1 cellular context compared by ENCODE assay signal in the genomic region with DNA sequence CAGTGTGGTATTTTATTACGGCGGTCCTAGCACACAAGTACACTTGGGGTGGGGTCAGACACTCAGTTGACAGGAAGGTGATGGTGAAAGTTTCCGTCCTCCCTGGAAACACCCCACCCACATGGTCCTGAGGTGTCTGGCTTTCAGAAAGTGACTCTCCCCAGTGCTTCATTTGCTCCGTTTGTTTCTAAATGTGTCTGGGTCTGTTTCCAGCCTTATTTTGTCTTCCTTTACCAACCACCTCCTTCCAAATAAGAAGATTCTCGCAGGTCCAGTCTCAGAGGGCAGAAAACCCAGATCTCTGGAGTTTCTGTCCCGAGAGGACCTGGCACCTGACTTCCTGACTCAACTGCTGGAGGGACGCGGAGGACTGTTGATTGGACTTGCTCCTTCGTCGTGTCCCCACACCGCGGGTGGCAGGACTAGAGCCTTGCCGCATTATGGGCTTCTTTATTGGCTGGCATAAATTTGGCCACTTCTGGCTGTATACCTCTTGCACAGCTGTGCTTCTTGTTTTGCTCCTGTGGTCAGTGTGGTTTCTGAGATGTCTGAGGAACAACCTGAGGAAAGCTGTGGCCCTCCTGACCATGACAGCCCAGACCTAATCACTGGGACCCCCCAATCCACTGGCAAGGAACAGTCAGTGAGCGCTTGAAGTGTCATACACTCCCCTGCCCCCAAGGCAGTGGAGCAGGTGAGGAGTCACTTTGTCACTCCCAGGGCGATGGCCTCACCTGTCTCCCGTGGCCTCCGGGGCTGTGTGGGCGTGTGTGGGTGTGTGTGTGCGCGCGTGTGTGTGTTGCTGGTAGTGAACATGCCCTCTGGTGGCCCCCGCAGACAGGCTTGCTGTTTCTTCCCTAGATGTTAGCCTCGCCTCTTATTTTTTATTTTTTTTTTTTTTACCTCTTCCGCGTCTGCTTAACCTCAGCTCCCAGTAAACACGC.
TF ChIP-seq lines count a peak whose summit lies in the region.

No MANE protein-coding gene starts in this region.

TF ChIP-seq in GM12878, 131 proteins besides CTCF, POLR2A, EP300 and RAD21 (continued from another document and continues in another):
- TF ChIP-seq, protein P1, sequence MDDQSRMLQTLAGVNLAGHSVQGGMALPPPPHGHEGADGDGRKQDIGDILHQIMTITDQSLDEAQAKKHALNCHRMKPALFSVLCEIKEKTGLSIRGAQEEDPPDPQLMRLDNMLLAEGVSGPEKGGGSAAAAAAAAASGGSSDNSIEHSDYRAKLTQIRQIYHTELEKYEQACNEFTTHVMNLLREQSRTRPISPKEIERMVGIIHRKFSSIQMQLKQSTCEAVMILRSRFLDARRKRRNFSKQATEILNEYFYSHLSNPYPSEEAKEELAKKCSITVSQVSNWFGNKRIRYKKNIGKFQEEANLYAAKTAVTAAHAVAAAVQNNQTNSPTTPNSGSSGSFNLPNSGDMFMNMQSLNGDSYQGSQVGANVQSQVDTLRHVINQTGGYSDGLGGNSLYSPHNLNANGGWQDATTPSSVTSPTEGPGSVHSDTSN (IDR thresholded peaks at IDR 0.05; ENCODE audit: insufficient replicate concordance, low read depth, low read length), result no peak
- TF ChIP-seq, protein P2, sequence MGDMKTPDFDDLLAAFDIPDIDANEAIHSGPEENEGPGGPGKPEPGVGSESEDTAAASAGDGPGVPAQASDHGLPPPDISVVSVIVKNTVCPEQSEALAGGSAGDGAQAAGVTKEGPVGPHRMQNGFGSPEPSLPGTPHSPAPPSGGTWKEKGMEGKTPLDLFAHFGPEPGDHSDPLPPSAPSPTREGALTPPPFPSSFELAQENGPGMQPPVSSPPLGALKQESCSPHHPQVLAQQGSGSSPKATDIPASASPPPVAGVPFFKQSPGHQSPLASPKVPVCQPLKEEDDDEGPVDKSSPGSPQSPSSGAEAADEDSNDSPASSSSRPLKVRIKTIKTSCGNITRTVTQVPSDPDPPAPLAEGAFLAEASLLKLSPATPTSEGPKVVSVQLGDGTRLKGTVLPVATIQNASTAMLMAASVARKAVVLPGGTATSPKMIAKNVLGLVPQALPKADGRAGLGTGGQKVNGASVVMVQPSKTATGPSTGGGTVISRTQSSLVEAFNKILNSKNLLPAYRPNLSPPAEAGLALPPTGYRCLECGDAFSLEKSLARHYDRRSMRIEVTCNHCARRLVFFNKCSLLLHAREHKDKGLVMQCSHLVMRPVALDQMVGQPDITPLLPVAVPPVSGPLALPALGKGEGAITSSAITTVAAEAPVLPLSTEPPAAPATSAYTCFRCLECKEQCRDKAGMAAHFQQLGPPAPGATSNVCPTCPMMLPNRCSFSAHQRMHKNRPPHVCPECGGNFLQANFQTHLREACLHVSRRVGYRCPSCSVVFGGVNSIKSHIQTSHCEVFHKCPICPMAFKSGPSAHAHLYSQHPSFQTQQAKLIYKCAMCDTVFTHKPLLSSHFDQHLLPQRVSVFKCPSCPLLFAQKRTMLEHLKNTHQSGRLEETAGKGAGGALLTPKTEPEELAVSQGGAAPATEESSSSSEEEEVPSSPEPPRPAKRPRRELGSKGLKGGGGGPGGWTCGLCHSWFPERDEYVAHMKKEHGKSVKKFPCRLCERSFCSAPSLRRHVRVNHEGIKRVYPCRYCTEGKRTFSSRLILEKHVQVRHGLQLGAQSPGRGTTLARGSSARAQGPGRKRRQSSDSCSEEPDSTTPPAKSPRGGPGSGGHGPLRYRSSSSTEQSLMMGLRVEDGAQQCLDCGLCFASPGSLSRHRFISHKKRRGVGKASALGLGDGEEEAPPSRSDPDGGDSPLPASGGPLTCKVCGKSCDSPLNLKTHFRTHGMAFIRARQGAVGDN (IDR thresholded peaks at IDR 0.05), result 0 out of 2 replicates have a peak, but pooled peaks have one; percentile 20
- no peak for TF ChIP-seq ZNF207 (IDR thresholded peaks at IDR 0.05; ENCODE audit: borderline replicate concordance)
- no peak for TF ChIP-seq YY1 (IDR thresholded peaks at IDR 0.05; ENCODE audit: low read depth, low read length)
- peak; percentile 91 for TF ChIP-seq ZNF384 (IDR thresholded peaks at IDR 0.05; ENCODE audit: borderline replicate concordance, low read depth, low read length)
- TF ChIP-seq CHD2 (IDR thresholded peaks at IDR 0.05; ENCODE audit: borderline replicate concordance, low read depth, low read length), result no peak; the same call in 1 of the 2 replicates
- no peak for TF ChIP-seq MEF2B (IDR thresholded peaks at IDR 0.05; ENCODE audit: partially characterized antibody, poor library complexity, severe bottlenecking)
- peak; percentile 54; the same call in 1 of the 2 replicates for TF ChIP-seq POLR2AphosphoS5 (IDR thresholded peaks at IDR 0.05; ENCODE audit: low read length)
- peak; percentile 82 for TF ChIP-seq ATF7 (IDR thresholded peaks at IDR 0.05; ENCODE audit: low read depth)
- peak; percentile 24 to 97 for TF ChIP-seq EGR1 (IDR thresholded peaks at IDR 0.05; ENCODE audit: borderline replicate concordance in 1 of 2, low read depth in 2 of 2, low read length in 2 of 2)
- no peak for TF ChIP-seq YBX1 (IDR thresholded peaks at IDR 0.05)
- TF ChIP-seq SP1 (IDR thresholded peaks at IDR 0.05; ENCODE audit: low read depth, low read length), result peak; percentile 20
- no peak for TF ChIP-seq NFIC (IDR thresholded peaks at IDR 0.05; ENCODE audit: low read depth, low read length)
- no peak for TF ChIP-seq ZZZ3 (IDR thresholded peaks at IDR 0.05; ENCODE audit: control insufficient read depth, insufficient read length, low read depth)
- TF ChIP-seq BRCA1 (IDR thresholded peaks at IDR 0.05; ENCODE audit: low read depth, low read length), result no peak
- no peak for TF ChIP-seq MYB (IDR thresholded peaks at IDR 0.05; ENCODE audit: borderline replicate concordance, low read depth, low read length)
- TF ChIP-seq CBFB (IDR thresholded peaks at IDR 0.05; ENCODE audit: low read depth), result no peak; the same call in 1 of the 2 replicates
- TF ChIP-seq EZH2 (IDR thresholded peaks at IDR 0.05; ENCODE audit: borderline replicate concordance, control insufficient read depth, low read depth, low read length), result no peak
- TF ChIP-seq, protein P3, sequence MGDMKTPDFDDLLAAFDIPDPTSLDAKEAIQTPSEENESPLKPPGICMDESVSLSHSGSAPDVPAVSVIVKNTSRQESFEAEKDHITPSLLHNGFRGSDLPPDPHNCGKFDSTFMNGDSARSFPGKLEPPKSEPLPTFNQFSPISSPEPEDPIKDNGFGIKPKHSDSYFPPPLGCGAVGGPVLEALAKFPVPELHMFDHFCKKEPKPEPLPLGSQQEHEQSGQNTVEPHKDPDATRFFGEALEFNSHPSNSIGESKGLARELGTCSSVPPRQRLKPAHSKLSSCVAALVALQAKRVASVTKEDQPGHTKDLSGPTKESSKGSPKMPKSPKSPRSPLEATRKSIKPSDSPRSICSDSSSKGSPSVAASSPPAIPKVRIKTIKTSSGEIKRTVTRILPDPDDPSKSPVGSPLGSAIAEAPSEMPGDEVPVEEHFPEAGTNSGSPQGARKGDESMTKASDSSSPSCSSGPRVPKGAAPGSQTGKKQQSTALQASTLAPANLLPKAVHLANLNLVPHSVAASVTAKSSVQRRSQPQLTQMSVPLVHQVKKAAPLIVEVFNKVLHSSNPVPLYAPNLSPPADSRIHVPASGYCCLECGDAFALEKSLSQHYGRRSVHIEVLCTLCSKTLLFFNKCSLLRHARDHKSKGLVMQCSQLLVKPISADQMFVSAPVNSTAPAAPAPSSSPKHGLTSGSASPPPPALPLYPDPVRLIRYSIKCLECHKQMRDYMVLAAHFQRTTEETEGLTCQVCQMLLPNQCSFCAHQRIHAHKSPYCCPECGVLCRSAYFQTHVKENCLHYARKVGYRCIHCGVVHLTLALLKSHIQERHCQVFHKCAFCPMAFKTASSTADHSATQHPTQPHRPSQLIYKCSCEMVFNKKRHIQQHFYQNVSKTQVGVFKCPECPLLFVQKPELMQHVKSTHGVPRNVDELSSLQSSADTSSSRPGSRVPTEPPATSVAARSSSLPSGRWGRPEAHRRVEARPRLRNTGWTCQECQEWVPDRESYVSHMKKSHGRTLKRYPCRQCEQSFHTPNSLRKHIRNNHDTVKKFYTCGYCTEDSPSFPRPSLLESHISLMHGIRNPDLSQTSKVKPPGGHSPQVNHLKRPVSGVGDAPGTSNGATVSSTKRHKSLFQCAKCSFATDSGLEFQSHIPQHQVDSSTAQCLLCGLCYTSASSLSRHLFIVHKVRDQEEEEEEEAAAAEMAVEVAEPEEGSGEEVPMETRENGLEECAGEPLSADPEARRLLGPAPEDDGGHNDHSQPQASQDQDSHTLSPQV (IDR thresholded peaks at IDR 0.05), result no peak
- TF ChIP-seq, protein P4, sequence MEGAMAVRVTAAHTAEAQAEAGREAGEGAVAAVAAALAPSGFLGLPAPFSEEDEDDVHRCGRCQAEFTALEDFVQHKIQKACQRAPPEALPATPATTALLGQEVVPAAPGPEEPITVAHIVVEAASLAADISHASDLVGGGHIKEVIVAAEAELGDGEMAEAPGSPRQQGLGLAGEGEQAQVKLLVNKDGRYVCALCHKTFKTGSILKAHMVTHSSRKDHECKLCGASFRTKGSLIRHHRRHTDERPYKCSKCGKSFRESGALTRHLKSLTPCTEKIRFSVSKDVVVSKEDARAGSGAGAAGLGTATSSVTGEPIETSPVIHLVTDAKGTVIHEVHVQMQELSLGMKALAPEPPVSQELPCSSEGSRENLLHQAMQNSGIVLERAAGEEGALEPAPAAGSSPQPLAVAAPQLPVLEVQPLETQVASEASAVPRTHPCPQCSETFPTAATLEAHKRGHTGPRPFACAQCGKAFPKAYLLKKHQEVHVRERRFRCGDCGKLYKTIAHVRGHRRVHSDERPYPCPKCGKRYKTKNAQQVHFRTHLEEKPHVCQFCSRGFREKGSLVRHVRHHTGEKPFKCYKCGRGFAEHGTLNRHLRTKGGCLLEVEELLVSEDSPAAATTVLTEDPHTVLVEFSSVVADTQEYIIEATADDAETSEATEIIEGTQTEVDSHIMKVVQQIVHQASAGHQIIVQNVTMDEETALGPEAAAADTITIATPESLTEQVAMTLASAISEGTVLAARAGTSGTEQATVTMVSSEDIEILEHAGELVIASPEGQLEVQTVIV (IDR thresholded peaks at IDR 0.05; ENCODE audit: borderline replicate concordance, partially characterized antibody), result no peak
- TF ChIP-seq IKZF1 (conservative IDR thresholded peaks at IDR 0.05), result peak; percentile 66
- TF ChIP-seq, protein P5, sequence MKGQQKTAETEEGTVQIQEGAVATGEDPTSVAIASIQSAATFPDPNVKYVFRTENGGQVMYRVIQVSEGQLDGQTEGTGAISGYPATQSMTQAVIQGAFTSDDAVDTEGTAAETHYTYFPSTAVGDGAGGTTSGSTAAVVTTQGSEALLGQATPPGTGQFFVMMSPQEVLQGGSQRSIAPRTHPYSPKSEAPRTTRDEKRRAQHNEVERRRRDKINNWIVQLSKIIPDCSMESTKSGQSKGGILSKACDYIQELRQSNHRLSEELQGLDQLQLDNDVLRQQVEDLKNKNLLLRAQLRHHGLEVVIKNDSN (IDR thresholded peaks at IDR 0.05; ENCODE audit: borderline replicate concordance, extremely low read length, insufficient read depth, low read depth, low read length), result no peak
- TF ChIP-seq KDM1A (IDR thresholded peaks at IDR 0.05; ENCODE audit: borderline replicate concordance), result no peak
- peak; percentile 78 for TF ChIP-seq RUNX3 (IDR thresholded peaks at IDR 0.05; ENCODE audit: low read length)
- 0 out of 2 replicates have a peak, but pooled peaks have one; percentile 21 for TF ChIP-seq SMC3 (IDR thresholded peaks at IDR 0.05; ENCODE audit: borderline replicate concordance, low read length)
- no peak for TF ChIP-seq CHD4 (IDR thresholded peaks at IDR 0.05)
- peak; percentile 80; the same call in 1 of the 2 replicates for TF ChIP-seq DPF2 (IDR thresholded peaks at IDR 0.05)
- peak in 1 of 2 experiments; percentile 59; a peak in 3 of 4 replicates for TF ChIP-seq IKZF2 (IDR thresholded peaks at IDR 0.05)
- TF ChIP-seq, protein P6, sequence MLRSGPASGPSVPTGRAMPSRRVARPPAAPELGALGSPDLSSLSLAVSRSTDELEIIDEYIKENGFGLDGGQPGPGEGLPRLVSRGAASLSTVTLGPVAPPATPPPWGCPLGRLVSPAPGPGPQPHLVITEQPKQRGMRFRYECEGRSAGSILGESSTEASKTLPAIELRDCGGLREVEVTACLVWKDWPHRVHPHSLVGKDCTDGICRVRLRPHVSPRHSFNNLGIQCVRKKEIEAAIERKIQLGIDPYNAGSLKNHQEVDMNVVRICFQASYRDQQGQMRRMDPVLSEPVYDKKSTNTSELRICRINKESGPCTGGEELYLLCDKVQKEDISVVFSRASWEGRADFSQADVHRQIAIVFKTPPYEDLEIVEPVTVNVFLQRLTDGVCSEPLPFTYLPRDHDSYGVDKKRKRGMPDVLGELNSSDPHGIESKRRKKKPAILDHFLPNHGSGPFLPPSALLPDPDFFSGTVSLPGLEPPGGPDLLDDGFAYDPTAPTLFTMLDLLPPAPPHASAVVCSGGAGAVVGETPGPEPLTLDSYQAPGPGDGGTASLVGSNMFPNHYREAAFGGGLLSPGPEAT (IDR thresholded peaks at IDR 0.05; ENCODE audit: low read depth), result peak; percentile 57
- TF ChIP-seq, protein P7, sequence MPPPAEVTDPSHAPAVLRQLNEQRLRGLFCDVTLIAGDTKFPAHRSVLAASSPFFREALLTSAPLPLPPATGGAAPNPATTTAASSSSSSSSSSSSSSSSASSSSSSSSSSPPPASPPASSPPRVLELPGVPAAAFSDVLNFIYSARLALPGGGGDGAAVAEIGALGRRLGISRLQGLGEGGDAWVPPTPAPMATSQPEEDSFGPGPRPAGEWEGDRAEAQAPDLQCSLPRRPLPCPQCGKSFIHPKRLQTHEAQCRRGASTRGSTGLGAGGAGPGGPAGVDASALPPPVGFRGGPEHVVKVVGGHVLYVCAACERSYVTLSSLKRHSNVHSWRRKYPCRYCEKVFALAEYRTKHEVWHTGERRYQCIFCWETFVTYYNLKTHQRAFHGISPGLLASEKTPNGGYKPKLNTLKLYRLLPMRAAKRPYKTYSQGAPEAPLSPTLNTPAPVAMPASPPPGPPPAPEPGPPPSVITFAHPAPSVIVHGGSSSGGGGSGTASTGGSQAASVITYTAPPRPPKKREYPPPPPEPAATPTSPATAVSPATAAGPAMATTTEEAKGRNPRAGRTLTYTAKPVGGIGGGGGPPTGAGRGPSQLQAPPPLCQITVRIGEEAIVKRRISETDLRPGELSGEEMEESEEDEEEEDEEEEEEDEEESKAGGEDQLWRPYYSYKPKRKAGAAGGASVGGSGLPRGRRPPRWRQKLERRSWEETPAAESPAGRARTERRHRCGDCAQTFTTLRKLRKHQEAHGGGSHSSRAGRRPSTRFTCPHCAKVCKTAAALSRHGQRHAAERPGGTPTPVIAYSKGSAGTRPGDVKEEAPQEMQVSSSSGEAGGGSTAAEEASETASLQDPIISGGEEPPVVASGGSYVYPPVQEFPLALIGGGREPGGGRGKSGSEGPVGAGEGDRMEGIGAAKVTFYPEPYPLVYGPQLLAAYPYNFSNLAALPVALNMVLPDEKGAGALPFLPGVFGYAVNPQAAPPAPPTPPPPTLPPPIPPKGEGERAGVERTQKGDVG (CRISPR knock-in tag; IDR thresholded peaks at IDR 0.05), result no peak
- no peak for TF ChIP-seq CBX3 (IDR thresholded peaks at IDR 0.05; ENCODE audit: borderline replicate concordance, low read depth)
- no peak for TF ChIP-seq ESRRA (IDR thresholded peaks at IDR 0.05; ENCODE audit: low read length)
- 0 out of 2 replicates have a peak, but pooled peaks have one; percentile 25 for TF ChIP-seq MXI1 (IDR thresholded peaks at IDR 0.05; ENCODE audit: low read depth, low read length)
- 0 out of 2 replicates have a peak, but pooled peaks have one; percentile 36 for TF ChIP-seq MTA3 (IDR thresholded peaks at IDR 0.05; ENCODE audit: borderline replicate concordance, low read length)
- TF ChIP-seq, protein P8, sequence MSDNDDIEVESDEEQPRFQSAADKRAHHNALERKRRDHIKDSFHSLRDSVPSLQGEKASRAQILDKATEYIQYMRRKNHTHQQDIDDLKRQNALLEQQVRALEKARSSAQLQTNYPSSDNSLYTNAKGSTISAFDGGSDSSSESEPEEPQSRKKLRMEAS (IDR thresholded peaks at IDR 0.05; ENCODE audit: low read depth, low read length), result no peak
- TF ChIP-seq BCL11A (IDR thresholded peaks at IDR 0.05; ENCODE audit: low read depth, low read length), result no peak
- peak; percentile 88 for TF ChIP-seq RELA (IDR thresholded peaks at IDR 0.05; ENCODE audit: borderline replicate concordance, partially characterized antibody)
- TF ChIP-seq NRF1 (conservative IDR thresholded peaks at IDR 0.05; ENCODE audit: low read depth, low read length), result no peak
